In the genomic region with DNA sequence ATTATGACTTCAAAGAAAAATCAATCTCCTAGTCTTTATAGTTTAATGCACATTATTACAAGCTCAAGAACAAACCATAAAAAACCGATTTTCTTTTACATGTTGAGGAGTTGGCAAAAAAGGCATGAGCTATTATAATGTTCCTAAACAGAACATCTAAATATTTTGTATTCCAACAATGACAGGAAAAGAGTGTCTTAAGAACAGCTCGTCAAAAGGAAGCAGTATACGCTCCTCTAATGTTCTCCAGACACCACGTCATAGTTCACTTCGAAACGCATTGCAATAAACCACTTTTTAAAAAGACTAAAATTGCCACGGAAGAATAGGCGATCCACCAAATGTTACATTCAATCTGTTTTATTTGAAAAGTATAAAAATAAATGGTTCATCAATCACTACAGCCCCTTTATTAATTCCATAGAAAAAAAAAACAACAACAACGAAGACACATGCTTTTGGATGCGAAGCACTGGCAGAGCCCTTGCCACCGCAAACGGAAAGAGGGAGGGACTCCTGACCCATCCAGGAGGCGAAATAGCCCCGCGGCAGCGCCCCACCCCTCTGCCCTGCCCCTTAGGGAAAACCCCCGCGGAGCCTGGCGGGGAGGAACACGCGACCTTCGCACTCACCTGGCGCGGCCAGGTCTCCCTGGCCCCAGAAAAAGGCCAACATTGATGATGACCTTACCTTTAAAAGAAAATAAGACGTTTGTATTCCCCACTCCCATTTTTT, we compare ENCODE assay signal across 9 cellular contexts. TPM values are rescaled to one million over a fixed set of nuclear protein-coding genes. Genes with fewer than 3 reads are reported as not detected.
DNase-seq lines count a peak whose midpoint lies in the region; ATAC-seq, FAIRE-seq and TF ChIP-seq lines count a peak whose summit lies in the region.
"Had no signal": no experiment of that assay in that cellular context is flagged by ENCODE, and none has a peak within 500 bp of the region (broad histone marks: within the 10 kb centered on the region; RNA-seq: fewer than 3 reads in every experiment).

No MANE protein-coding gene starts in this region.

- no peaks in the 10 kb centered on the region for H3K9me1 ChIP-seq in endothelial cell of umbilical vein (replicated peaks; ENCODE audit: control insufficient read depth, extremely low read depth, insufficient read depth, low read length)

- H3K4me3 Mint-ChIP-seq in memory B cell: no peak overlapping the region

- H3K79me2 ChIP-seq in endothelial cell of umbilical vein (ENCODE audit: control insufficient read depth, insufficient read depth, low read length): no peaks in the 10 kb centered on the region

- POLR2A ChIA-PET in endothelial cell of umbilical vein (lab: Charles Lee): interaction anchor here (1.3 kb wide), 1 partner anchor 19 kb away, joined by 3 read pairs; no protein-coding TSS in a partner anchor

- ATAC-seq in RWPE2 (ENCODE audit: low read depth): no peak
- ATAC-seq in memory B cell (ENCODE audit: low read depth): no peak

- H3K4me3 ChIP-seq in RWPE2 (ENCODE audit: severe bottlenecking) (no peak overlapping the region), endothelial cell of umbilical vein (replicated peaks in 1 of 3; ENCODE audit: insufficient read depth in 1 of 3, low read depth in 1 of 3, low read length in 3 of 3) (peak overlapping the region; percentile 28 to 49 (median 40)), stomach smooth muscle (ENCODE audit: low read length in 2 of 2) (peak overlapping the region; percentile 63 to 75)

- intact Hi-C loops in endothelial cell of umbilical vein (cut with micrococcal nuclease): loop anchor here (1.0 kb wide), 4 partner anchors 14 to 87 kb away; no protein-coding TSS in a partner anchor

- dilution Hi-C loops in endothelial cell of umbilical vein (cut with MboI; ENCODE audit: extremely low pct_ligation_motif_present, low sequenced_read_pairs): no loop called here

- H3K27ac ChIP-seq in RWPE2 (ENCODE audit: poor library complexity, severe bottlenecking) (peak overlapping the region; percentile 81), endothelial cell of umbilical vein (ENCODE audit: insufficient read depth, low read depth, low read length) (peak overlapping the region; percentile 74), stomach smooth muscle (ENCODE audit: low read length) (peak overlapping the region; percentile 56), substantia nigra (ENCODE audit: low read depth, low read length, poor library complexity, severe bottlenecking) (no peak overlapping the region)

- H3K4me1 ChIP-seq in RWPE2 (ENCODE audit: insufficient read depth, poor library complexity, severe bottlenecking) (peaks cover 50% of the 10 kb centered on the region), endothelial cell of umbilical vein (ENCODE audit: control insufficient read depth, extremely low read depth, insufficient read depth, low read length) (peaks cover 13% of the 10 kb centered on the region), stomach smooth muscle (ENCODE audit: control insufficient read depth, insufficient read depth, low read length) (peaks cover 25% of the 10 kb centered on the region)

- H3K9ac ChIP-seq in endothelial cell of umbilical vein (replicated peaks; ENCODE audit: extremely low read depth, insufficient read depth, low read length): peak overlapping the region; percentile 61
- H3K9ac ChIP-seq in stomach smooth muscle (ENCODE audit: low read length in 2 of 2): peak overlapping the region; percentile 60 to 66

- no peaks in the 10 kb centered on the region for H3K9me3 Mint-ChIP-seq in memory B cell

- H3K4me2 ChIP-seq in endothelial cell of umbilical vein (ENCODE audit: insufficient read depth, low read length): peak overlapping the region; percentile 69

- H4K20me1 ChIP-seq in endothelial cell of umbilical vein (replicated peaks; ENCODE audit: control insufficient read depth, extremely low read depth, insufficient read depth, low read length): no peaks in the 10 kb centered on the region

- H3K36me3 Mint-ChIP-seq in memory B cell: peaks cover 11% of the 10 kb centered on the region

- H3K27ac Mint-ChIP-seq in memory B cell: peak overlapping the region; percentile 72

- no peak for TF ChIP-seq POLR2A in endothelial cell of umbilical vein (IDR thresholded peaks at IDR 0.05; ENCODE audit: low read depth, low read length)

- no peaks in the 10 kb centered on the region for H3K9me3 ChIP-seq in RWPE2 (ENCODE audit: severe bottlenecking)
- H3K9me3 ChIP-seq in endothelial cell of umbilical vein (replicated peaks; ENCODE audit: control insufficient read depth, insufficient read depth, low read length): no peaks in the 10 kb centered on the region
- H3K9me3 ChIP-seq in stomach smooth muscle (ENCODE audit: control insufficient read depth in 2 of 2, low read length in 2 of 2): no peaks in the 10 kb centered on the region

- DNase-seq in RWPE2 (ENCODE audit: low spot score): no peak
- peak; percentile 65 for DNase-seq in endothelial cell of umbilical vein (ENCODE audit: low read depth, low spot score)
- DNase-seq in memory B cell (ENCODE audit: low spot score in 2 of 2): no peak
- no peak for DNase-seq in substantia nigra (lab: John Stamatoyannopoulos, UW)
- DNase-seq in NCI-H1092 treated with DMSO at 0.1 percent for 48 hours (lab: John Stamatoyannopoulos, UW): no peak
- DNase-seq in frontal cortex (ENCODE audit: low spot score in 2 of 2): no peak
- no peak for DNase-seq in GM10266 (ENCODE audit: extremely low spot score)
- DNase-seq: activated naive CD4-positive, alpha-beta T cell treated with Interleukin-2 at 50 U/mL for 16 hours had no signal

- FAIRE-seq in endothelial cell of umbilical vein (lab: Jason Lieb, UNC) (peak; percentile 86), frontal cortex (lab: Jason Lieb, UNC) (no peak)

- H3K27me3 ChIP-seq in RWPE2 (ENCODE audit: insufficient read depth, poor library complexity, severe bottlenecking) (no peaks in the 10 kb centered on the region), endothelial cell of umbilical vein (ENCODE audit: control insufficient read depth in 2 of 2, insufficient read depth in 2 of 2, low read length in 2 of 2) (no peaks in the 10 kb centered on the region), stomach smooth muscle (ENCODE audit: control insufficient read depth in 1 of 2, insufficient read depth in 2 of 2, low read length in 2 of 2) (no peaks in the 10 kb centered on the region)

- no peaks in the 10 kb centered on the region for H3K27me3 Mint-ChIP-seq in memory B cell

- CTCF ChIA-PET in endothelial cell of umbilical vein (lab: Charles Lee): interaction anchor here (0.7 to 1.8 kb wide), 8 partner anchors 9 to 125 kb away, joined by 3 to 10 read pairs (median 3); no protein-coding TSS in a partner anchor

- peaks cover 33% of the 10 kb centered on the region for H3K4me1 Mint-ChIP-seq in memory B cell

- H3K36me3 ChIP-seq in RWPE2 (ENCODE audit: low read depth) (peaks cover 13% of the 10 kb centered on the region; the same call in 1 of the 2 replicates), endothelial cell of umbilical vein (ENCODE audit: control insufficient read depth in 2 of 2, extremely low read depth in 1 of 2, insufficient read depth in 2 of 2, low read length in 2 of 2) (no peaks in the 10 kb centered on the region), stomach smooth muscle (ENCODE audit: control insufficient read depth in 2 of 2, insufficient read depth in 2 of 2, low read length in 2 of 2) (no peaks in the 10 kb centered on the region)

- BruUV-seq in endothelial cell of umbilical vein (replicated peaks; lab: Mats Ljungman, UMichigan): TSS peak; percentile 68

- TF ChIP-seq CTCF in RWPE2 (IDR thresholded peaks at IDR 0.05; ENCODE audit: poor library complexity, severe bottlenecking) (no peak), endothelial cell of umbilical vein (IDR thresholded peaks at IDR 0.05; ENCODE audit: extremely low read depth in 1 of 2, insufficient read depth in 1 of 2, low read depth in 1 of 2, low read length in 2 of 2) (no peak), GM10266 (IDR thresholded peaks at IDR 0.05; ENCODE audit: control insufficient read depth, insufficient read depth, low read depth, missing control alignments) (no peak)

- peak overlapping the region; percentile 85 for H2AFZ ChIP-seq in endothelial cell of umbilical vein (ENCODE audit: low read depth, low read length)

TF ChIP-seq in endothelial cell of umbilical vein, 7 proteins besides CTCF, POLR2A, EP300 and RAD21:
- TF ChIP-seq JUN (IDR thresholded peaks at IDR 0.05; ENCODE audit: borderline replicate concordance, insufficient read depth, insufficient read length, low read depth): no peak
- TF ChIP-seq GATA2 (IDR thresholded peaks at IDR 0.05; ENCODE audit: insufficient read depth, insufficient read length, low read depth, low read length): no peak

RNA-seq across cellular contexts. Expression of gene MBP, which starts 45.8 kb away (rescaled TPM):
- total RNA-seq in endothelial cell of umbilical vein (1.7 and 4.0 TPM in 2 replicates), frontal cortex (7.7 TPM)
- 2.0 and 2.3 TPM in 2 replicates for polyA plus RNA-seq in endothelial cell of umbilical vein
- 1.8 TPM in 2 replicates for polyA plus RNA-seq in endothelial cell of umbilical vein (2011; cell fraction: cytosol; rRNA removed)
- polyA plus RNA-seq in endothelial cell of umbilical vein (2011; cell fraction: nucleus; rRNA removed): 3.1 and 3.2 TPM in 2 replicates
- 4.0 and 4.3 TPM in 2 replicates for polyA plus RNA-seq in endothelial cell of umbilical vein (2012)
- 2.4 and 4.9 TPM in 2 replicates for polyA minus RNA-seq in endothelial cell of umbilical vein
- polyA minus RNA-seq in endothelial cell of umbilical vein (2011; cell fraction: cytosol; rRNA and poly(A)+ RNA removed): 17.2 TPM
- 5.4 and 6.6 TPM in 2 replicates for polyA minus RNA-seq in endothelial cell of umbilical vein (2011; cell fraction: nucleus; rRNA and poly(A)+ RNA removed)
